15 cellular contexts compared by ENCODE assay signal in genomic region chr2:139142252-139142651, GRCh38.
A peak's percentile ranks its signal among the peaks of the same experiment; 100 is the strongest.
DNase-seq lines count a peak whose midpoint lies in the region; ATAC-seq and TF ChIP-seq lines count a peak whose summit lies in the region.
"Had no signal": no experiment of that assay in that cellular context is flagged by ENCODE, and none has a peak within 500 bp of the region (broad histone marks: within the 10 kb centered on the region; RNA-seq: fewer than 3 reads in every experiment).

No MANE protein-coding gene starts in this region.

- H3K4me1 ChIP-seq in hepatocyte (ENCODE audit: insufficient read depth), result no peaks in the 10 kb centered on the region

- no peak for TF ChIP-seq CTCF in hepatocyte (IDR thresholded peaks at IDR 0.05; ENCODE audit: poor library complexity)

- no peak overlapping the region for H2AFZ ChIP-seq in hepatocyte

- H3K27ac Mint-ChIP-seq in effector memory CD8-positive, alpha-beta T cell, result no peak overlapping the region
- H3K27ac Mint-ChIP-seq: activated CD4-positive, alpha-beta T cell treated with anti-CD3 and anti-CD28 coated beads, Interleukin-2, amount 10 ng/mL, durations not matched to agents 7 days and 5 days; activated naive CD4-positive, alpha-beta T cell treated with anti-CD3 and anti-CD28 coated beads, Interleukin-2, amount 50 U/mL, for 24 hours had no signal

- no peaks in the 10 kb centered on the region for H3K27me3 Mint-ChIP-seq in effector memory CD8-positive, alpha-beta T cell
- H3K27me3 Mint-ChIP-seq: activated CD4-positive, alpha-beta T cell treated with anti-CD3 and anti-CD28 coated beads, Interleukin-2, amount 10 ng/mL, durations not matched to agents 7 days and 5 days; activated naive CD4-positive, alpha-beta T cell treated with anti-CD3 and anti-CD28 coated beads, Interleukin-2, amount 50 U/mL, for 24 hours had no signal

- H3K9me3 ChIP-seq in hepatocyte (ENCODE audit: low read depth), result no peaks in the 10 kb centered on the region

- H3K4me1 Mint-ChIP-seq in effector memory CD8-positive, alpha-beta T cell (ENCODE audit: low read depth in 2 of 2), result no peaks in the 10 kb centered on the region
- H3K4me1 Mint-ChIP-seq: activated CD4-positive, alpha-beta T cell treated with anti-CD3 and anti-CD28 coated beads, Interleukin-2, amount 10 ng/mL, durations not matched to agents 7 days and 5 days; activated naive CD4-positive, alpha-beta T cell treated with anti-CD3 and anti-CD28 coated beads, Interleukin-2, amount 50 U/mL, for 24 hours had no signal

- peaks cover 2 to 7% of the 10 kb centered on the region in 2 donors for H3K9me3 Mint-ChIP-seq in effector memory CD8-positive, alpha-beta T cell

- no peaks in the 10 kb centered on the region for H3K27me3 ChIP-seq in hepatocyte

- H3K4me3 Mint-ChIP-seq in effector memory CD8-positive, alpha-beta T cell, result no peak overlapping the region
- H3K4me3 Mint-ChIP-seq: activated CD4-positive, alpha-beta T cell treated with anti-CD3 and anti-CD28 coated beads, Interleukin-2, amount 10 ng/mL, durations not matched to agents 7 days and 5 days; activated naive CD4-positive, alpha-beta T cell treated with anti-CD3 and anti-CD28 coated beads, Interleukin-2, amount 50 U/mL, for 24 hours had no signal

- ATAC-seq in GM21737 (IDR thresholded peaks at IDR 0.05; ENCODE audit: unreplicated experiment) (no peak), HG03439 (IDR thresholded peaks at IDR 0.05; ENCODE audit: unreplicated experiment) (no peak)
- no peak for ATAC-seq in effector memory CD8-positive, alpha-beta T cell (replicated peaks)

- H3K36me3 ChIP-seq in hepatocyte (replicated peaks; ENCODE audit: insufficient read depth, low read depth), result no peaks in the 10 kb centered on the region

- H3K4me3 ChIP-seq in hepatocyte, result no peak overlapping the region

- no peaks in the 10 kb centered on the region for H3K79me2 ChIP-seq in hepatocyte

- H3K36me3 Mint-ChIP-seq in effector memory CD8-positive, alpha-beta T cell (ENCODE audit: insufficient read depth), result no peaks in the 10 kb centered on the region
- H3K36me3 Mint-ChIP-seq: activated naive CD4-positive, alpha-beta T cell treated with anti-CD3 and anti-CD28 coated beads, Interleukin-2, amount 50 U/mL, for 24 hours had no signal

- WGBS in hepatocyte (ENCODE audit: low lambda C conversion rate, missing lambda C conversion rate), result 53% methylated on average over 2 of the region's 2 CpGs

- DNase-seq in GDM1 (lab: John Stamatoyannopoulos, UW) (peak; percentile 0), LHCN-M2 (ENCODE audit: low read depth) (peak; percentile 41), amniotic epithelial cell (ENCODE audit: low read depth) (peak; percentile 24), hepatocyte (ENCODE audit: low spot score) (peak; percentile 57)
- no peak for DNase-seq in effector memory CD8-positive, alpha-beta T cell
- DNase-seq in activated naive CD4-positive, alpha-beta T cell (lab: John Stamatoyannopoulos, UW), result no peak
- DNase-seq: activated CD4-positive, alpha-beta T cell treated with anti-CD3 and anti-CD28 coated beads, Interleukin-2, amount 10 ng/mL, durations not matched to agents 7 days and 5 days; COR-L47; kidney; nucleus accumbens; stimulated activated CD4-positive, alpha-beta T cell treated with anti-CD3 and anti-CD28 coated beads, Interleukin-2, amount 100 ng/mL, for 48 hours; substantia nigra had no signal

- no peaks in the 10 kb centered on the region for H4K20me1 ChIP-seq in hepatocyte (ENCODE audit: insufficient read depth, poor library complexity, severe bottlenecking)

- H3K9me2 ChIP-seq in hepatocyte (replicated peaks; ENCODE audit: insufficient read depth), result no peaks in the 10 kb centered on the region

- no peak overlapping the region for H3K27ac ChIP-seq in hepatocyte

- H3K4me2 ChIP-seq in hepatocyte, result no peak overlapping the region

Comparison
In these comparisons a context has a peak if more than half of its experiments do, and no peak if none do; other contexts are left out.
1. DNase-seq: peak in GDM1 (single experiment), LHCN-M2 (single experiment), amniotic epithelial cell (single experiment) and hepatocyte (single experiment); none in effector memory CD8-positive, alpha-beta T cell (0 of 3) and activated naive CD4-positive, alpha-beta T cell (0 of 4).